11 cellular contexts compared by ENCODE assay signal in genomic region chr5:138461343-138462125, GRCh38. TPM values are rescaled to one million over a fixed set of nuclear protein-coding genes. Genes with fewer than 3 reads are reported as not detected.
A peak's percentile ranks its signal among the peaks of the same experiment; 100 is the strongest.
DNase-seq lines count a peak whose midpoint lies in the region; ATAC-seq and TF ChIP-seq lines count a peak whose summit lies in the region.
"Had no signal": no experiment of that assay in that cellular context is flagged by ENCODE, and none has a peak within 500 bp of the region (broad histone marks: within the 10 kb centered on the region; RNA-seq: fewer than 3 reads in every experiment).

No MANE protein-coding gene starts in this region.

- TF ChIP-seq CTCF in CD4-positive, alpha-beta T cell (IDR thresholded peaks at IDR 0.05) = no peak
- TF ChIP-seq CTCF in natural killer cell (IDR thresholded peaks at IDR 0.05) (no peak), A673 (conservative IDR thresholded peaks at IDR 0.05; ENCODE audit: low read depth, low read length) (no peak)

- intact Hi-C loops in CD4-positive, alpha-beta T cell (cut with DNase I, micrococcal nuclease) = loop anchor here in 1 of 2 experiments (10.0 kb wide), 2 partner anchors 113 to 943 kb away; partner anchors contain the start of genes HSPA9 and SPATA24
- intact Hi-C loops in natural killer cell (cut with micrococcal nuclease) = no loop called here
- intact Hi-C loops in A673 (cut with micrococcal nuclease; ENCODE audit: unreplicated experiment) = loop anchor here (10.0 kb wide), 1 partner anchor 813 kb away; no protein-coding TSS in a partner anchor

- CTCF ChIA-PET in CD4-positive, alpha-beta T cell (lab: Charles Lee) = interaction anchor here (1.6 to 2.0 kb wide), 2 partner anchors 11 to 43 kb away, joined by 4 to 7 read pairs; no protein-coding TSS in a partner anchor
- CTCF ChIA-PET in A673 (lab: Charles Lee) = interaction anchor here (0.5 kb wide), 1 partner anchor 118 kb away, joined by 5 read pairs; no protein-coding TSS in a partner anchor

- no peaks in the 10 kb centered on the region for H3K9me3 ChIP-seq in CD4-positive, alpha-beta T cell (ENCODE audit: control insufficient read depth, low read length)
- H3K9me3 ChIP-seq in A673 (ENCODE audit: low read depth, low read length, poor library complexity, severe bottlenecking) = no peaks in the 10 kb centered on the region
- H3K9me3 ChIP-seq: esophagus squamous epithelium, psoas muscle had no signal

- no peaks in the 10 kb centered on the region for H3K27me3 Mint-ChIP-seq in CD4-positive, alpha-beta T cell
- H3K27me3 Mint-ChIP-seq in natural killer cell (ENCODE audit: low read depth in 2 of 2) = no peaks in the 10 kb centered on the region

- H3K27ac ChIP-seq in CD4-positive, alpha-beta T cell (ENCODE audit: low read depth, low read length) = no peak overlapping the region
- H3K27ac ChIP-seq in A673 (ENCODE audit: low read depth, low read length, poor library complexity, severe bottlenecking) = no peak overlapping the region
- H3K27ac ChIP-seq: psoas muscle had no signal

- peak overlapping the region; percentile 54 for H3K4me3 Mint-ChIP-seq in CD4-positive, alpha-beta T cell
- peak overlapping the region; percentile 19 for H3K4me3 Mint-ChIP-seq in natural killer cell

- ATAC-seq in CD4-positive, alpha-beta T cell (ENCODE audit: poor library complexity) = no peak
- ATAC-seq in natural killer cell (no peak), HG03196 (IDR thresholded peaks at IDR 0.05; ENCODE audit: unreplicated experiment) (no peak), HG02852 (IDR thresholded peaks at IDR 0.05; ENCODE audit: unreplicated experiment) (no peak)
- ATAC-seq: psoas muscle had no signal

- peaks cover 5% of the 10 kb centered on the region for H3K4me1 ChIP-seq in A673 (ENCODE audit: insufficient read depth, low read length, poor library complexity, severe bottlenecking)

- H3K27ac Mint-ChIP-seq in CD4-positive, alpha-beta T cell = peak overlapping the region; percentile 91
- peak overlapping the region; percentile 98 for H3K27ac Mint-ChIP-seq in natural killer cell

- no peak overlapping the region for H3K4me3 ChIP-seq in A673 (ENCODE audit: low read depth, low read length, poor library complexity, severe bottlenecking)
- H3K4me3 ChIP-seq: esophagus squamous epithelium, psoas muscle had no signal

- no TSS peak for BruUV-seq in A673 (replicated peaks; lab: Mats Ljungman, UMichigan)

- POLR2A ChIA-PET in CD4-positive, alpha-beta T cell (lab: Charles Lee) = no interaction called here
- POLR2A ChIA-PET in A673 (lab: Charles Lee; ENCODE audit: low non-redundant PET) = no interaction called here

- H3K27me3 ChIP-seq in CD4-positive, alpha-beta T cell (ENCODE audit: control insufficient read depth, insufficient read depth, low read length) = no peaks in the 10 kb centered on the region
- no peaks in the 10 kb centered on the region for H3K27me3 ChIP-seq in A673 (replicated peaks; ENCODE audit: insufficient read depth, low read depth, low read length, poor library complexity)
- H3K27me3 ChIP-seq: esophagus squamous epithelium had no signal

- no peaks in the 10 kb centered on the region for H3K9me3 Mint-ChIP-seq in CD4-positive, alpha-beta T cell
- no peaks in the 10 kb centered on the region for H3K9me3 Mint-ChIP-seq in natural killer cell

- H3K4me1 Mint-ChIP-seq in CD4-positive, alpha-beta T cell (ENCODE audit: low read depth) = peaks cover 41% of the 10 kb centered on the region
- peaks cover 34 to 54% of the 10 kb centered on the region in 2 donors for H3K4me1 Mint-ChIP-seq in natural killer cell

- no peak for DNase-seq in CD4-positive, alpha-beta T cell
- DNase-seq in M059J (ENCODE audit: low read depth) (peak; percentile 77), dermis blood vessel endothelial cell (peak; percentile 76), natural killer cell (no peak), A673 (ENCODE audit: low spot score) (no peak)
- no peak for DNase-seq in effector CD4-positive, alpha-beta T cell
- DNase-seq: esophagus squamous epithelium, NCI-H526 treated with DMSO at 0.1 percent for 48 hours had no signal

- H3K36me3 Mint-ChIP-seq in CD4-positive, alpha-beta T cell (ENCODE audit: low read depth) = peaks cover 8% of the 10 kb centered on the region
- no peaks in the 10 kb centered on the region for H3K36me3 Mint-ChIP-seq in natural killer cell

- peaks cover under 1% of the 10 kb centered on the region for H3K36me3 ChIP-seq in A673 (ENCODE audit: insufficient read depth, low read length, poor library complexity, severe bottlenecking)
- H3K36me3 ChIP-seq: esophagus squamous epithelium had no signal

RNA-seq across cellular contexts. Expression of gene EGR1, which starts 3.7 kb away (rescaled TPM):
- 1 to 10 TPM; 5.7 to 6.2 TPM for total RNA-seq in CD4-positive, alpha-beta T cell
- 3.9 and 4.1 TPM in 2 replicates for total RNA-seq in M059J (2014; rRNA removed; shearing (Covaris generic))
- total RNA-seq in dermis blood vessel endothelial cell (0.93 and 4.8 TPM in 2 replicates), natural killer cell (100 to 1,000 TPM in 1 of 3 donors, 10 to 100 TPM in 2; 52.1 to 137 (median 84.8) TPM), A673 (2021) (64.8 and 98.2 TPM in 2 replicates)

RNA-seq across cellular contexts. Expression of gene REEP2, which starts 22.7 kb away (rescaled TPM):
- total RNA-seq in CD4-positive, alpha-beta T cell = under 1 TPM; 0.33 to 0.34 TPM
- total RNA-seq in M059J (2014; rRNA removed; shearing (Covaris generic)) = 0.32 and 1.6 TPM in 2 replicates
- total RNA-seq in dermis blood vessel endothelial cell (0.68 and 1.5 TPM in 2 replicates), natural killer cell (under 1 TPM; 0.28 to 0.79 (median 0.66) TPM), A673 (2021) (8.4 and 14.6 TPM in 2 replicates)

Comparison
In these comparisons a context has a peak if more than half of its experiments do, and no peak if none do; other contexts are left out.
1. DNase-seq: peak in M059J (single experiment) and dermis blood vessel endothelial cell (single experiment); none in CD4-positive, alpha-beta T cell (0 of 10), natural killer cell (single experiment), effector CD4-positive, alpha-beta T cell (single experiment) and A673 (single experiment).